ENCODE assay signal across 16 cellular contexts in the genomic region with DNA sequence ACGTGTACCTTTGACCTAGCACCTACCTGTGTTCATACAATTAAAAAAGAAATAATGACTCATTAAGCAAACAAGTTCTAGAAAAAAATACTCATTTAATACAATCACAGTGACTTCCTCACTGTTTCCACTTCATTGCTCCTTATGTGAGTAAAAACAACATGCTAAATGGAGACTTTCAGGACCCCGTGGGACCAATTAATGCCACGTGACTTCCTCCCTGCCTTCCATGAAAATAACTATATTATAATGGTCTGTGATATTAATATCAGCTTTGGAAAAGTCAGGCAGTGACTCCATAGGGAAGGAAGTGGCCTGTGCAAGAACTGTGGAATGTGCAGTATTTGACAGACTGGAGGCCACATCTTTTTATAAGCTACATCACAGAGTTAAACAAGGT.
DNase-seq lines count a peak whose midpoint lies in the region; ATAC-seq, FAIRE-seq and TF ChIP-seq lines count a peak whose summit lies in the region.
"Had no signal": no experiment of that assay in that cellular context is flagged by ENCODE, and none has a peak within 500 bp of the region (broad histone marks: within the 10 kb centered on the region; RNA-seq: fewer than 3 reads in every experiment).

No MANE protein-coding gene starts in this region.

- no peaks in the 10 kb centered on the region for H3K36me3 ChIP-seq in bronchial epithelial cell (ENCODE audit: control insufficient read depth, insufficient read depth, low read length)
- H3K36me3 ChIP-seq: breast epithelium, spleen, thyroid gland had no signal

- peaks cover 3% of the 10 kb centered on the region for H3K27me3 Mint-ChIP-seq in stimulated activated naive CD8-positive, alpha-beta T cell treated with anti-CD3 and anti-CD28 coated beads, Interleukin-15, Interleukin-2, amounts not matched to agents 100 ng/mL and 50 ng/mL, for 24 hours
- H3K27me3 Mint-ChIP-seq: activated CD4-positive, alpha-beta memory T cell treated with anti-CD3 and anti-CD28 coated beads for 36 hours had no signal

- no peaks in the 10 kb centered on the region for H3K9me3 Mint-ChIP-seq in stimulated activated naive CD8-positive, alpha-beta T cell treated with anti-CD3 and anti-CD28 coated beads, Interleukin-15, Interleukin-2, amounts not matched to agents 100 ng/mL and 50 ng/mL, for 24 hours
- H3K9me3 Mint-ChIP-seq: activated CD4-positive, alpha-beta memory T cell treated with anti-CD3 and anti-CD28 coated beads for 36 hours; activated T-helper 2 cell treated with anti-CD3 and anti-CD28 coated beads, Interferon-gamma antibody, Interleukin-2, Interleukin-4, amounts not matched to agents 10 μg/mL and 5 μg/mL and 100 μg/mL, durations not matched to agents 14 hours and 24 hours and 36 hours had no signal

- no peaks in the 10 kb centered on the region for H3K4me1 Mint-ChIP-seq in stimulated activated naive CD8-positive, alpha-beta T cell treated with anti-CD3 and anti-CD28 coated beads, Interleukin-15, Interleukin-2, amounts not matched to agents 100 ng/mL and 50 ng/mL, for 24 hours (ENCODE audit: low read depth)

- FAIRE-seq in bronchial epithelial cell (lab: Jason Lieb, UNC), result no peak
- FAIRE-seq: endometrium had no signal

- H3K36me3 Mint-ChIP-seq in stimulated activated naive CD8-positive, alpha-beta T cell treated with anti-CD3 and anti-CD28 coated beads, Interleukin-15, Interleukin-2, amounts not matched to agents 100 ng/mL and 50 ng/mL, for 24 hours (ENCODE audit: low read depth), result no peaks in the 10 kb centered on the region
- H3K36me3 Mint-ChIP-seq: activated CD4-positive, alpha-beta memory T cell treated with anti-CD3 and anti-CD28 coated beads for 36 hours had no signal

- ATAC-seq in stimulated activated naive CD8-positive, alpha-beta T cell treated with anti-CD3 and anti-CD28 coated beads, Interleukin-15, Interleukin-2, amounts not matched to agents 100 U/mL and 50 U/mL, for 24 hours, result no peak
- ATAC-seq in HG02884 (IDR thresholded peaks at IDR 0.05; ENCODE audit: unreplicated experiment) (no peak), GM18511 (IDR thresholded peaks at IDR 0.05; ENCODE audit: unreplicated experiment) (no peak)

- no peak for DNase-seq in stimulated activated naive CD8-positive, alpha-beta T cell treated with anti-CD3 and anti-CD28 coated beads, Interleukin-15, Interleukin-2, amounts not matched to agents 100 U/mL and 50 U/mL, for 24 hours
- peak; percentile 42 for DNase-seq in bronchial epithelial cell (ENCODE audit: low read depth)
- peak; percentile 8 for DNase-seq in iris pigment epithelial cell (ENCODE audit: low read depth)
- no peak for DNase-seq in KG1 (lab: John Stamatoyannopoulos, UW)
- no peak for DNase-seq in NCI-H2171 treated with DMSO at 0.1 percent for 48 hours (lab: John Stamatoyannopoulos, UW)
- DNase-seq: ACHN; activated CD4-positive, alpha-beta memory T cell treated with anti-CD3 and anti-CD28 coated beads for 36 hours; NCI-H1694; spleen; thyroid gland had no signal

- no peak overlapping the region for H3K4me3 ChIP-seq in bronchial epithelial cell (ENCODE audit: low read depth, low read length)
- H3K4me3 ChIP-seq: breast epithelium, spleen, thyroid gland had no signal

- no peaks in the 10 kb centered on the region for H3K27me3 ChIP-seq in bronchial epithelial cell (ENCODE audit: control insufficient read depth, insufficient read depth, low read length)
- H3K27me3 ChIP-seq: breast epithelium, spleen, thyroid gland had no signal

- H3K27ac Mint-ChIP-seq in stimulated activated naive CD8-positive, alpha-beta T cell treated with anti-CD3 and anti-CD28 coated beads, Interleukin-15, Interleukin-2, amounts not matched to agents 100 ng/mL and 50 ng/mL, for 24 hours, result peak overlapping the region; percentile 36
- H3K27ac Mint-ChIP-seq: activated CD4-positive, alpha-beta memory T cell treated with anti-CD3 and anti-CD28 coated beads for 36 hours; activated T-helper 2 cell treated with anti-CD3 and anti-CD28 coated beads, Interferon-gamma antibody, Interleukin-2, Interleukin-4, amounts not matched to agents 10 μg/mL and 5 μg/mL and 100 μg/mL, durations not matched to agents 14 hours and 24 hours and 36 hours had no signal

- no peak for TF ChIP-seq CTCF in bronchial epithelial cell (IDR thresholded peaks at IDR 0.05; ENCODE audit: insufficient read depth, low read length, severe bottlenecking)

- no peak overlapping the region for H3K4me3 Mint-ChIP-seq in stimulated activated naive CD8-positive, alpha-beta T cell treated with anti-CD3 and anti-CD28 coated beads, Interleukin-15, Interleukin-2, amounts not matched to agents 100 ng/mL and 50 ng/mL, for 24 hours
- H3K4me3 Mint-ChIP-seq: activated CD4-positive, alpha-beta memory T cell treated with anti-CD3 and anti-CD28 coated beads for 36 hours had no signal

Comparison
In these comparisons a context has a peak if more than half of its experiments do, and no peak if none do; other contexts are left out.
1. DNase-seq: peak in bronchial epithelial cell (single experiment) and iris pigment epithelial cell (single experiment); none in stimulated activated naive CD8-positive, alpha-beta T cell treated with anti-CD3 and anti-CD28 coated beads, Interleukin-15, Interleukin-2, amounts not matched to agents 100 U/mL and 50 U/mL, for 24 hours (single experiment), KG1 (single experiment) and NCI-H2171 treated with DMSO at 0.1 percent for 48 hours (single experiment).